ENCODE assay signal across 8 cellular contexts in the genomic region with DNA sequence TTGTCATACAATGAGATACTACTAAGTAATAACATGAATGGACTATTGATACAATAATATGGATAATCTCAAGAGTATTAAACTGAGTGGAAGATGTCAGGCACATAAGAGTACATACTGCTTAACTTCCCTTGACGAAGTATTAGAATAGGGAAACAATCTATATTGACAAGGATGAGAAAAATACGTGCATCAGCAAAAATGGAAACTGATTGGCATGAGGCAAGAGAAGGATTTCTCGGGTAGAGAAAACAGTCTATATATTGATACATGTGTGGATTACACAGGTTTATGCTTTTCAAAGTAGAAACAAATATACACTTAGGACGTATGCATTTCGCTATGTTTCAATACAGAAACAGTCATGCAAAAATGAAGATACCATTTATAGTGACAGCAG. TPM values are rescaled to one million over a fixed set of nuclear protein-coding genes. Genes with fewer than 3 reads are reported as not detected.
"Had no signal": no experiment of that assay in that cellular context is flagged by ENCODE, and none has a peak within 500 bp of the region (broad histone marks: within the 10 kb centered on the region; RNA-seq: fewer than 3 reads in every experiment).

No MANE protein-coding gene starts in this region.

- DNase-seq: GDM1, GF-D8 had no signal

- H3K4me3 ChIP-seq: GM12878 had no signal

- ATAC-seq: GM12878 had no signal

- FAIRE-seq: G401.6, GM12878, GM12891, GM12892, GM18507, GM19239 had no signal

RNA-seq across cellular contexts. Expression of gene PRR20E, which starts 57.4 kb away (rescaled TPM):
- total RNA-seq: GM12878 had no signal
- polyA plus RNA-seq: GM12878 had no signal
